Comparison of ENCODE assay signal across 8 cellular contexts in the genomic region with DNA sequence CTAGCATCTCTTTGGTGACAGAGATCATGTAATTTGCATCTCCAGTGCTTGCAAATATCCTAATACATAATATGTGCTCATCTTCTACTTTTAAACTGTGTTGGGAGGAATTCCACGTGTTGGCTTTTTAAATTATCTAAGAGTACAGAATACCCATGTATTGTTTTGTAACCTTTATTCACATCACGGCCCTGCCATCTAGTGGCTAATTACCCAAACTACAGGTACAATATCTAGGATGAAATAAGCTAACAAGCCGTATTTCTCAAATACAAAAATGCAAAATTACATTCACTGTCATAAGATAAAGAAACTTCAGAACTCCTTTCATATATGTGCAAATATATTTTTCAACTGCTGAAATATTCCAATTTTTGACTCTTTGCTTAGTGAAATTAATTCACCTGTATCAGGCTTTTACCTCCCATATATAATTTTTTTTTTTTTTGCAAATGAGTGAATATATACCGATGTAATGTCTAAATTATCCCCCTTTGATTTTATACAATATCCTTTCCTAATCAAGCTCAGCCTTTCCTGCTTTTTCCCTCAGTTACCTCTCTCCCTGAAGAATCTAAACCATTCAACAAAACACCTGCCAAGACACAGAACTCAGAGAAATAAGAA. TPM values are rescaled to one million over a fixed set of nuclear protein-coding genes. Genes with fewer than 3 reads are reported as not detected.
DNase-seq lines count a peak whose midpoint lies in the region; ATAC-seq lines count a peak whose summit lies in the region.

No MANE protein-coding gene starts in this region.

- H2BK5ac ChIP-seq in mesendoderm (ENCODE audit: low read length), result no peak overlapping the region

- no peak overlapping the region for H3K27ac ChIP-seq in mesendoderm (ENCODE audit: low read depth, low read length)

- no peak overlapping the region for H3K56ac ChIP-seq in mesendoderm (ENCODE audit: low read length)

- no peaks in the 10 kb centered on the region for H3K79me1 ChIP-seq in mesendoderm (ENCODE audit: low read length)

- H3K79me2 ChIP-seq in mesendoderm (ENCODE audit: control insufficient read depth, insufficient read depth, low read length), result no peaks in the 10 kb centered on the region

- ATAC-seq in HG02610 (IDR thresholded peaks at IDR 0.05; ENCODE audit: unreplicated experiment) (peak; percentile 57), HG03571 (IDR thresholded peaks at IDR 0.05; ENCODE audit: unreplicated experiment) (no peak)

- H3K9ac ChIP-seq in NT2/D1 (ENCODE audit: insufficient read length, low read depth) (no peak overlapping the region), mesendoderm (ENCODE audit: low read length) (no peak overlapping the region)

- H2BK120ac ChIP-seq in mesendoderm (ENCODE audit: low read depth, low read length), result no peak overlapping the region

- H3K4me3 ChIP-seq in NT2/D1 (ENCODE audit: insufficient read length, low read depth), result no peak overlapping the region
- no peak overlapping the region for H3K4me3 ChIP-seq in mesendoderm (ENCODE audit: low read length)

- no peaks in the 10 kb centered on the region for H3K27me3 ChIP-seq in NT2/D1 (ENCODE audit: insufficient read depth, insufficient read length)
- no peaks in the 10 kb centered on the region for H3K27me3 ChIP-seq in mesendoderm (ENCODE audit: insufficient read depth, low read length, poor library complexity)

- H4K8ac ChIP-seq in mesendoderm (ENCODE audit: low read depth, low read length), result no peak overlapping the region

- peaks cover 21% of the 10 kb centered on the region for H3K9me3 ChIP-seq in NT2/D1 (ENCODE audit: insufficient read depth, low read length)

- H3K23ac ChIP-seq in mesendoderm (ENCODE audit: low read length), result no peak overlapping the region

- H3K36me3 ChIP-seq in NT2/D1 (ENCODE audit: insufficient read depth, insufficient read length, low read length) (no peaks in the 10 kb centered on the region), mesendoderm (ENCODE audit: control insufficient read depth, insufficient read depth, low read length) (no peaks in the 10 kb centered on the region)

- H3K4ac ChIP-seq in mesendoderm (ENCODE audit: low read depth, low read length), result no peak overlapping the region

- peak; percentile 53 for DNase-seq in SIG-M5 treated with dmso at 0.1 percent for 504 hours (lab: John Stamatoyannopoulos, UW; ENCODE audit: unreplicated experiment)
- no peak for DNase-seq in SIG-M5 (lab: John Stamatoyannopoulos, UW)
- DNase-seq in NT2/D1 (ENCODE audit: low read depth, low spot score), result peak; percentile 30
- peak; percentile 23 for DNase-seq in cerebellar cortex (ENCODE audit: low spot score)
- peak; percentile 58 for DNase-seq in mesendoderm
- no peak for DNase-seq in effector CD8-positive, alpha-beta T cell (lab: John Stamatoyannopoulos, UW)

- no peak overlapping the region for H3K18ac ChIP-seq in mesendoderm (ENCODE audit: low read length)

- no peak overlapping the region for H4K5ac ChIP-seq in mesendoderm (ENCODE audit: low read length)

- no peak overlapping the region for H3K4me2 ChIP-seq in mesendoderm (ENCODE audit: low read length)

- no peak overlapping the region for H2BK15ac ChIP-seq in mesendoderm (replicated peaks; ENCODE audit: low read depth)

- H2AK5ac ChIP-seq in mesendoderm (ENCODE audit: low read length), result no peak overlapping the region

- no CpG with 5 or more reads among the region's 4 CpGs for WGBS in mesendoderm (ENCODE audit: extremely low coverage, insufficient coverage, low lambda C conversion rate)

- H3K4me1 ChIP-seq in NT2/D1 (ENCODE audit: insufficient read depth, insufficient read length) (no peaks in the 10 kb centered on the region), mesendoderm (ENCODE audit: control insufficient read depth, low read depth, low read length) (peaks cover 2% of the 10 kb centered on the region)

RNA-seq across cellular contexts. Expression of gene LSM8, which starts 30.3 kb away (rescaled TPM):
- polyA plus RNA-seq in mesendoderm (2013, experiment 1 of 2), result 52.0 TPM
- 51.4 TPM for polyA plus RNA-seq in mesendoderm (2013, experiment 2 of 2)

Comparison
In these comparisons a context has a peak if more than half of its experiments do, and no peak if none do; other contexts are left out.
1. DNase-seq: peak in SIG-M5 treated with dmso at 0.1 percent for 504 hours (single experiment), NT2/D1 (single experiment), cerebellar cortex (single experiment) and mesendoderm (single experiment); none in SIG-M5 (single experiment) and effector CD8-positive, alpha-beta T cell (single experiment).